Comparison of ENCODE assay signal across 8 cellular contexts in the genomic region with DNA sequence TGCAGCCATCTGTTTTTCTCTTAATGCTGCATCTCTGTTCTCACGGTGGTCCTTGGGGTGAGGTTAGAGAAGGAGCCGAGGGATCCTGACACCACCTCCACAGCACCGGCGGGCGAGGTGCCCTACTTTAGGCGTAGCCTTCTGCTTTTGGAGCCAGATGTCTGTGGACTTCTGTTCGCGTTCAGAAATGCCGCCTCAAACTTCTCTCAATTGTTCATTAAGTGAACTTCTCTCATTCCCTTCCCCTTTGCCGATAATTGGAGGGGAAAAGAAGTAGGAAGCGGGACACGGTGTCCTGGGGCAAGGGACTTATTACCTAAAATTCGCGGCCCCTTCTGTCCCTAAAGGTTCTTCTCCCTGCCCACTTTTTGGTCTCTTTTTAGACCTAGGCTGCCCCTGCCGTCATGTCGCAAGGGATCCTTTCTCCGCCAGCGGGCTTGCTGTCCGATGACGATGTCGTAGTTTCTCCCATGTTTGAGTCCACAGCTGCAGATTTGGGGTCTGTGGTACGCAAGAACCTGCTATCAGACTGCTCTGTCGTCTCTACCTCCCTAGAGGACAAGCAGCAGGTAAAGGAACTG. TPM values are rescaled to one million over a fixed set of nuclear protein-coding genes. Genes with fewer than 3 reads are reported as not detected.
DNase-seq lines count a peak whose midpoint lies in the region; TF ChIP-seq lines count a peak whose summit lies in the region.

No MANE protein-coding gene starts in this region.

- H3K23ac ChIP-seq in neuronal stem cell (ENCODE audit: low read depth, low read length, poor library complexity): no peak overlapping the region

- no peak overlapping the region for H2BK12ac ChIP-seq in neuronal stem cell (ENCODE audit: low read length)

- H4K8ac ChIP-seq in neuronal stem cell (ENCODE audit: low read depth, low read length): no peak overlapping the region

- no peak overlapping the region for H3K4ac ChIP-seq in neuronal stem cell (ENCODE audit: low read length)

- in situ Hi-C loops in GM13977 (cut with MboI; ENCODE audit: low pct_unique_long_range_greater_than_20kb, low sequenced_read_pairs, unreplicated experiment): loop anchor here (25.0 kb wide), 1 partner anchor 233 kb away; no protein-coding TSS in a partner anchor
- in situ Hi-C loops in G401 (cut with HindIII; ENCODE audit: low sequenced_read_pairs): no loop called here

- H2AFZ ChIP-seq in neuronal stem cell (ENCODE audit: low read length): peak overlapping the region; percentile 83

- no peak overlapping the region for H4K91ac ChIP-seq in neuronal stem cell (ENCODE audit: low read depth, low read length, poor library complexity)

- H3K36me3 ChIP-seq in ES-I3 (ENCODE audit: insufficient read depth, low read length) (peaks cover 14% of the 10 kb centered on the region), KOPT-K1 (ENCODE audit: insufficient read depth, low read length) (peaks cover 66% of the 10 kb centered on the region), colonic mucosa (no peaks in the 10 kb centered on the region), neuronal stem cell (replicated peaks in 1 of 2; ENCODE audit: control insufficient read depth in 2 of 2, insufficient read depth in 2 of 2, low read length in 2 of 2) (peaks cover 37 to 66% of the 10 kb centered on the region in 2 donors)

- no peak overlapping the region for H2BK120ac ChIP-seq in neuronal stem cell (ENCODE audit: low read depth, low read length)

- H3K4me3 ChIP-seq in colonic mucosa (peak overlapping the region; percentile 91), neuronal stem cell (ENCODE audit: low read length in 2 of 2) (peak overlapping the region; percentile 89 to 93)

- no peaks in the 10 kb centered on the region for H3K27me3 ChIP-seq in colonic mucosa
- H3K27me3 ChIP-seq in neuronal stem cell (ENCODE audit: control insufficient read depth in 3 of 3, insufficient read depth in 3 of 3, low read depth in 1 of 3, low read length in 3 of 3): no peaks in the 10 kb centered on the region

- intact Hi-C loops in colonic mucosa (cut with DNase I): no loop called here

- TF ChIP-seq CTCF in colonic mucosa (IDR thresholded peaks at IDR 0.05) (no peak), GM13977 (IDR thresholded peaks at IDR 0.05; ENCODE audit: extremely low read depth, insufficient read depth, missing control alignments) (no peak)

- H3K27ac ChIP-seq in KOPT-K1 (ENCODE audit: low read depth, low read length, poor library complexity, severe bottlenecking) (peak overlapping the region; percentile 98), colonic mucosa (peak overlapping the region; percentile 84), neuronal stem cell (replicated peaks; ENCODE audit: low read length) (peak overlapping the region; percentile 61)

- no peak overlapping the region for H3K14ac ChIP-seq in neuronal stem cell (ENCODE audit: low read length)

- peak overlapping the region; percentile 9 for H3K18ac ChIP-seq in neuronal stem cell (ENCODE audit: low read length)

- WGBS in neuronal stem cell (ENCODE audit: extremely low coverage in 2 of 2, insufficient read length in 2 of 2, insufficient replicate concordance in 1 of 2), 2 donors: no CpG with 5 or more reads among the region's 23 CpGs

- peaks cover 2% of the 10 kb centered on the region for H3K79me1 ChIP-seq in neuronal stem cell (ENCODE audit: low read depth, low read length)

- H3K4me2 ChIP-seq in neuronal stem cell (ENCODE audit: insufficient read depth, low read length, poor library complexity, severe bottlenecking): peak overlapping the region; percentile 54

- H3K4me1 ChIP-seq in ES-I3 (ENCODE audit: insufficient read depth, low read length) (no peaks in the 10 kb centered on the region), colonic mucosa (peaks cover 8% of the 10 kb centered on the region), neuronal stem cell (ENCODE audit: control insufficient read depth in 2 of 2, insufficient read depth in 1 of 2, low read depth in 1 of 2, low read length in 2 of 2) (peaks cover 0 to 2% of the 10 kb centered on the region in 2 donors)

- H2BK5ac ChIP-seq in neuronal stem cell (ENCODE audit: low read length): no peak overlapping the region

- H3K9me3 ChIP-seq in ES-I3 (ENCODE audit: control insufficient read depth, insufficient read depth, low read length) (no peaks in the 10 kb centered on the region), KOPT-K1 (ENCODE audit: insufficient read depth, low read length, poor library complexity, severe bottlenecking) (no peaks in the 10 kb centered on the region), colonic mucosa (no peaks in the 10 kb centered on the region), neuronal stem cell (replicated peaks in 1 of 2; ENCODE audit: control insufficient read depth in 2 of 2, insufficient read depth in 1 of 2, low read depth in 1 of 2, low read length in 2 of 2) (no peaks in the 10 kb centered on the region)

- H2AK5ac ChIP-seq in neuronal stem cell (ENCODE audit: low read depth, low read length): no peak overlapping the region

- no peak overlapping the region for H2BK15ac ChIP-seq in neuronal stem cell (ENCODE audit: low read length)

- DNase-seq in colonic mucosa (peak; percentile 22), neuronal stem cell (ENCODE audit: low spot score) (peak; percentile 9), NCI-H187 treated with DMSO at 0.1 percent for 48 hours (lab: John Stamatoyannopoulos, UW) (no peak), 8988T (no peak), GM13977 (ENCODE audit: low spot score) (no peak), G401 (ENCODE audit: low spot score) (no peak)

- peak overlapping the region; percentile 81 for H3K9ac ChIP-seq in ES-I3 (ENCODE audit: low read depth, low read length)
- peak overlapping the region in 1 of 2 donors; percentile 93 for H3K9ac ChIP-seq in colonic mucosa (ENCODE audit: low read depth in 2 of 2, low read length in 2 of 2)
- H3K9ac ChIP-seq in neuronal stem cell (ENCODE audit: low read depth, low read length, poor library complexity): peak overlapping the region; percentile 83

RNA-seq across cellular contexts. Expression of a gene that starts 0.5 kb away (rescaled TPM):
- 10 to 100 TPM; 10.4 to 35.7 TPM for total RNA-seq in colonic mucosa
- 67.4 TPM for polyA plus RNA-seq in neuronal stem cell (2013, experiment 1 of 2)
- 67.2 TPM for polyA plus RNA-seq in neuronal stem cell (2013, experiment 2 of 2)
- total RNA-seq in G401 (2014; rRNA removed; shearing (Covaris generic)): 30.7 and 51.0 TPM in 2 replicates

RNA-seq across cellular contexts. Expression of a gene that starts 0.9 kb away (rescaled TPM):
- 10 to 100 TPM; 32.5 to 65.9 TPM for total RNA-seq in colonic mucosa
- 91.3 TPM for polyA plus RNA-seq in neuronal stem cell (2013, experiment 1 of 2)
- polyA plus RNA-seq in neuronal stem cell (2013, experiment 2 of 2): 92.0 TPM
- total RNA-seq in G401 (2014; rRNA removed; shearing (Covaris generic)): 36.8 and 47.4 TPM in 2 replicates

RNA-seq across cellular contexts. Expression of a gene that starts 33.8 kb away (rescaled TPM):
- total RNA-seq in colonic mucosa: 10 to 100 TPM; 23.5 to 27.3 TPM
- polyA plus RNA-seq in neuronal stem cell (2013, experiment 1 of 2): 41.3 TPM
- 40.9 TPM for polyA plus RNA-seq in neuronal stem cell (2013, experiment 2 of 2)
- total RNA-seq in G401 (2014; rRNA removed; shearing (Covaris generic)): 25.4 and 53.6 TPM in 2 replicates

RNA-seq across cellular contexts. Expression of a gene that starts 40.1 kb away (rescaled TPM):
- not detected for total RNA-seq in colonic mucosa
- 11.2 TPM for polyA plus RNA-seq in neuronal stem cell (2013, experiment 1 of 2)
- 11.2 TPM for polyA plus RNA-seq in neuronal stem cell (2013, experiment 2 of 2)
- not detected in 2 replicates for total RNA-seq in G401 (2014; rRNA removed; shearing (Covaris generic))

Comparison
In these comparisons a context has a peak if more than half of its experiments do, and no peak if none do; other contexts are left out.
1. DNase-seq: peak in colonic mucosa (single experiment) and neuronal stem cell (single experiment); none in NCI-H187 treated with DMSO at 0.1 percent for 48 hours (single experiment), 8988T (single experiment), GM13977 (single experiment) and G401 (single experiment).
2. Peak in every context shown above with its lines, with median percentiles within 50 percentile points of each other: H3K27ac ChIP-seq.